8 cellular contexts compared by ENCODE assay signal in genomic region chr16:56643080-56643778, GRCh38. TPM values are rescaled to one million over a fixed set of nuclear protein-coding genes. Genes with fewer than 3 reads are reported as not detected.
DNase-seq lines count a peak whose midpoint lies in the region; ATAC-seq, FAIRE-seq and TF ChIP-seq lines count a peak whose summit lies in the region.

No MANE protein-coding gene starts in this region.

- H4K20me1 ChIP-seq in HCT116 (ENCODE audit: insufficient read depth) (no peaks in the 10 kb centered on the region), SU-DHL-6 (ENCODE audit: low read depth, low read length) (no peaks in the 10 kb centered on the region)

- CTCF ChIA-PET in HCT116 (lab: Charles Lee): interaction anchor here (0.6 to 2.4 kb wide), 10 partner anchors 13 to 1566 kb away, joined by 3 to 11 read pairs (median 3); no protein-coding TSS in a partner anchor

- H3K4me3 ChIP-seq in HCT116 (replicated peaks in 1 of 2; ENCODE audit: low read depth in 1 of 2, low read length in 2 of 2) (peak overlapping the region; percentile 28 to 46), SU-DHL-6 (ENCODE audit: insufficient read depth, low read length, poor library complexity, severe bottlenecking) (no peak overlapping the region), ascending aorta (peak overlapping the region; percentile 48 to 62)

- H3K27ac Mint-ChIP-seq in CD14-positive monocyte (no peak overlapping the region), immature natural killer cell (peak overlapping the region in 5 of 6 donors; percentile 1 to 65 (median 37))

- TSS peak; percentile 69 for BruUV-seq in HCT116 (replicated peaks; lab: Mats Ljungman, UMichigan)

- H3K27me3 ChIP-seq in HCT116 (ENCODE audit: insufficient read depth, low read length): no peaks in the 10 kb centered on the region
- no peaks in the 10 kb centered on the region for H3K27me3 ChIP-seq in SU-DHL-6 (ENCODE audit: low read length)
- H3K27me3 ChIP-seq in ascending aorta: no peaks in the 10 kb centered on the region

- H3K27ac ChIP-seq in HCT116 (ENCODE audit: low read depth, low read length) (no peak overlapping the region; the same call in 1 of the 2 replicates), SU-DHL-6 (ENCODE audit: low read depth, low read length) (no peak overlapping the region), ascending aorta (peak overlapping the region; percentile 62 to 78)

- H3K79me2 ChIP-seq in HCT116 (ENCODE audit: insufficient read depth, low read length) (no peaks in the 10 kb centered on the region), SU-DHL-6 (ENCODE audit: insufficient read depth, low read length) (no peaks in the 10 kb centered on the region)

- peaks cover 0 to 7% (median 0%) of the 10 kb centered on the region in 7 donors for H3K9me3 Mint-ChIP-seq in CD14-positive monocyte
- no peaks in the 10 kb centered on the region for H3K9me3 Mint-ChIP-seq in immature natural killer cell

- H3K9ac ChIP-seq in HCT116 (ENCODE audit: low read length) (peak overlapping the region; percentile 43), SU-DHL-6 (ENCODE audit: low read length) (no peak overlapping the region)

- H3K4me2 ChIP-seq in HCT116 (ENCODE audit: low read length) (peak overlapping the region; percentile 72), SU-DHL-6 (ENCODE audit: low read depth, low read length, poor library complexity, severe bottlenecking) (peak overlapping the region; percentile 12)

- RAD21 ChIA-PET in HCT116 (lab: Charles Lee; ENCODE audit: low non-redundant PET in 1 of 2, low total read pairs in 2 of 2, uncharacterized antibody in 2 of 2, unreplicated experiment in 2 of 2): interaction anchor here (0.7 to 1.1 kb wide), 3 partner anchors 11 to 59 kb away, joined by 3 to 5 read pairs (median 4); no protein-coding TSS in a partner anchor

- H3K9me3 ChIP-seq in HCT116 (ENCODE audit: control insufficient read depth in 1 of 2, insufficient read depth in 1 of 2, low read depth in 1 of 2, low read length in 2 of 2): no peaks in the 10 kb centered on the region
- H3K9me3 ChIP-seq in SU-DHL-6 (ENCODE audit: insufficient read depth, low read length): no peaks in the 10 kb centered on the region
- H3K9me3 ChIP-seq in ascending aorta: no peaks in the 10 kb centered on the region

- peak overlapping the region; percentile 46 for H2AFZ ChIP-seq in HCT116 (ENCODE audit: low read depth, low read length, poor library complexity, severe bottlenecking)
- H2AFZ ChIP-seq in SU-DHL-6 (ENCODE audit: low read depth, low read length, severe bottlenecking): no peak overlapping the region

- no peak for TF ChIP-seq POLR2A in HCT116 (IDR thresholded peaks at IDR 0.05; ENCODE audit: borderline replicate concordance, extremely low read depth, insufficient read depth, insufficient read length)

- H3F3A ChIP-seq in SU-DHL-6 (ENCODE audit: insufficient read depth): no peaks in the 10 kb centered on the region

- ATAC-seq in HCT116: peak; percentile 100

- POLR2A ChIA-PET in HCT116 (lab: Charles Lee): interaction anchor here (0.8 to 2.8 kb wide), 8 partner anchors 9 to 36 kb away, joined by 3 to 47 read pairs (median 4); partner anchors contain the start of genes MT1E and MT2A

- H3K36me3 Mint-ChIP-seq in CD14-positive monocyte: no peaks in the 10 kb centered on the region
- H3K36me3 Mint-ChIP-seq in immature natural killer cell: no peaks in the 10 kb centered on the region

- no peak for FAIRE-seq in urothelium cell line (lab: Jason Lieb, UNC)

- no peaks in the 10 kb centered on the region for H3K9me2 ChIP-seq in HCT116 (ENCODE audit: insufficient read depth)
- no peaks in the 10 kb centered on the region for H3K9me2 ChIP-seq in SU-DHL-6 (replicated peaks; ENCODE audit: insufficient read depth, low read length)

- TF ChIP-seq CTCF in CD14-positive monocyte (IDR thresholded peaks at IDR 0.05) (peak; percentile 39), HCT116 (IDR thresholded peaks at IDR 0.05 in 2 of 3, conservative IDR thresholded peaks at IDR 0.05 in 1 of 3; ENCODE audit: borderline replicate concordance in 1 of 3, insufficient read depth in 1 of 3, low read depth in 2 of 3, low read length in 2 of 3) (peak; percentile 43 to 51 (median 50); a peak in 5 of 6 replicates), SU-DHL-6 (IDR thresholded peaks at IDR 0.05; ENCODE audit: insufficient read depth, low read length, poor library complexity, severe bottlenecking) (no peak), ascending aorta (IDR thresholded peaks at IDR 0.05) (peak; percentile 37 to 71 (median 53))

- H3K27me3 Mint-ChIP-seq in CD14-positive monocyte (ENCODE audit: low read depth in 3 of 3) (peaks cover 78 to 95% (median 92%) of the 10 kb centered on the region in 3 donors), immature natural killer cell (ENCODE audit: low read depth in 3 of 3) (peaks cover 6 to 19% (median 10%) of the 10 kb centered on the region in 3 donors)

- H3K4me1 Mint-ChIP-seq in CD14-positive monocyte: peaks cover 14% of the 10 kb centered on the region
- H3K4me1 Mint-ChIP-seq in immature natural killer cell: peaks cover 20 to 21% of the 10 kb centered on the region in 2 donors

- DNase-seq in CD14-positive monocyte (ENCODE audit: low spot score) (peak; percentile 56), HCT116 (ENCODE audit: low read depth, low spot score) (peak; percentile 78), ascending aorta (ENCODE audit: low spot score in 2 of 2) (peak; percentile 50 to 91), immature natural killer cell (peak; percentile 55 to 71 (median 69)), urothelium cell line (ENCODE audit: low spot score) (no peak), cerebellar nuclear complex (lab: John Stamatoyannopoulos, UW) (no peak)
- DNase-seq in stimulated activated CD4-positive, alpha-beta T cell treated with anti-CD3 and anti-CD28 coated beads, Interleukin-1b, Interleukin-23, amount 100 ng/mL, for 1 hour (ENCODE audit: low read depth in 2 of 2): peak; percentile 29 to 45

- H3K4me1 ChIP-seq in HCT116 (ENCODE audit: control insufficient read depth in 1 of 2, insufficient read depth in 2 of 2, low read length in 2 of 2) (peaks cover 11 to 21% of the 10 kb centered on the region in 2 experiments), ascending aorta (peaks cover 6 to 23% of the 10 kb centered on the region in 2 donors)

- H3K4me3 Mint-ChIP-seq in CD14-positive monocyte: peak overlapping the region; percentile 37 to 83
- H3K4me3 Mint-ChIP-seq in immature natural killer cell: peak overlapping the region; percentile 64 to 82 (median 77)

- intact Hi-C loops in CD14-positive monocyte (cut with micrococcal nuclease) (no loop called here), HCT116 (cut with micrococcal nuclease) (no loop called here), ascending aorta (cut with DNase I) (loop anchor here (5.0 kb wide), 1 partner anchor 126 kb away; no protein-coding TSS in a partner anchor)

- TF ChIP-seq RAD21 in HCT116 (IDR thresholded peaks at IDR 0.05; ENCODE audit: low read depth): peak; percentile 81

- H3K36me3 ChIP-seq in HCT116 (ENCODE audit: control insufficient read depth in 1 of 2, insufficient read depth in 2 of 2, low read length in 2 of 2) (no peaks in the 10 kb centered on the region), SU-DHL-6 (ENCODE audit: low read length) (no peaks in the 10 kb centered on the region), ascending aorta (no peaks in the 10 kb centered on the region)

TF ChIP-seq in HCT116, 20 proteins besides CTCF, POLR2A, EP300 and RAD21 (continues in another document):
- no peak for TF ChIP-seq EGR1 (IDR thresholded peaks at IDR 0.05; ENCODE audit: low read depth)
- no peak for TF ChIP-seq ATF3 (IDR thresholded peaks at IDR 0.05)
- no peak for TF ChIP-seq JUND (IDR thresholded peaks at IDR 0.05)
- TF ChIP-seq EZH2phosphoT487 (IDR thresholded peaks at IDR 0.05; ENCODE audit: borderline replicate concordance): no peak

RNA-seq across cellular contexts. Expression of gene MT1A, which starts 4.8 kb away (rescaled TPM):
- polyA plus RNA-seq in CD14-positive monocyte (not detected), immature natural killer cell (not detected)
- total RNA-seq in HCT116 (2021; ENCODE audit: unreplicated experiment) (not detected), ascending aorta (183 TPM)
- not detected in 2 replicates for polyA plus RNA-seq in HCT116 (2012)

RNA-seq across cellular contexts. Expression of gene MT1B, which starts 8.5 kb away (rescaled TPM):
- polyA plus RNA-seq in CD14-positive monocyte (not detected), immature natural killer cell (not detected)
- total RNA-seq in HCT116 (2021; ENCODE audit: unreplicated experiment) (not detected), ascending aorta (not detected)
- polyA plus RNA-seq in HCT116 (2012): 0.26 TPM in 1 of 2 replicates, not detected in the other

RNA-seq across cellular contexts. Expression of gene MT1M, which starts 10.8 kb away (rescaled TPM):
- polyA plus RNA-seq in CD14-positive monocyte (not detected), immature natural killer cell (not detected)
- total RNA-seq in HCT116 (2021; ENCODE audit: unreplicated experiment) (0.39 TPM), ascending aorta (105 TPM)
- polyA plus RNA-seq in HCT116 (2012): not detected in 2 replicates

RNA-seq across cellular contexts. Expression of gene MT1F, which starts 14.5 kb away (rescaled TPM):
- polyA plus RNA-seq in CD14-positive monocyte (10 to 100 TPM; 13.6 to 21.9 TPM), immature natural killer cell (10 to 100 TPM in 2 of 3 donors, 1 to 10 TPM in 1; 6.4 to 39.1 (median 20.6) TPM)
- total RNA-seq in HCT116 (2021; ENCODE audit: unreplicated experiment) (7.3 TPM), ascending aorta (9.8 TPM)
- polyA plus RNA-seq in HCT116 (2012): 24.2 and 24.5 TPM in 2 replicates

RNA-seq across cellular contexts. Expression of gene MT1E, which starts 17.6 kb away (rescaled TPM):
- polyA plus RNA-seq in CD14-positive monocyte (1 to 10 TPM; 1.3 to 4.0 TPM), immature natural killer cell (1 to 10 TPM in 2 of 3 donors, not detected in 1; 1.4 to 2.5 TPM)
- total RNA-seq in HCT116 (2021; ENCODE audit: unreplicated experiment) (383 TPM), ascending aorta (456 TPM)
- polyA plus RNA-seq in HCT116 (2012): 1,051 and 1,163 TPM in 2 replicates

Comparison
In these comparisons a context has a peak if more than half of its experiments do, and no peak if none do; other contexts are left out.
1. DNase-seq: peak in CD14-positive monocyte (single experiment), HCT116 (single experiment), ascending aorta (2 of 2), immature natural killer cell (3 of 3) and stimulated activated CD4-positive, alpha-beta T cell treated with anti-CD3 and anti-CD28 coated beads, Interleukin-1b, Interleukin-23, amount 100 ng/mL, for 1 hour (2 of 2); none in urothelium cell line (single experiment) and cerebellar nuclear complex (0 of 2).
2. H3K27ac Mint-ChIP-seq: peak in immature natural killer cell (5 of 6); none in CD14-positive monocyte (0 of 7).
3. H3K27ac ChIP-seq: peak in ascending aorta (2 of 2); none in HCT116 (single experiment) and SU-DHL-6 (single experiment).
4. RNA of gene MT1A, which starts 4.8 kb away (total RNA-seq): 183 TPM in ascending aorta (single experiment); not detected in HCT116 (single experiment); every median in the first group is over 100 times any median in the second.
5. RNA of gene MT1M, which starts 10.8 kb away (total RNA-seq): 105 TPM in ascending aorta (single experiment); 0.39 TPM in HCT116 (single experiment); every median in the first group is over 10 times any median in the second.